In the genomic region with DNA sequence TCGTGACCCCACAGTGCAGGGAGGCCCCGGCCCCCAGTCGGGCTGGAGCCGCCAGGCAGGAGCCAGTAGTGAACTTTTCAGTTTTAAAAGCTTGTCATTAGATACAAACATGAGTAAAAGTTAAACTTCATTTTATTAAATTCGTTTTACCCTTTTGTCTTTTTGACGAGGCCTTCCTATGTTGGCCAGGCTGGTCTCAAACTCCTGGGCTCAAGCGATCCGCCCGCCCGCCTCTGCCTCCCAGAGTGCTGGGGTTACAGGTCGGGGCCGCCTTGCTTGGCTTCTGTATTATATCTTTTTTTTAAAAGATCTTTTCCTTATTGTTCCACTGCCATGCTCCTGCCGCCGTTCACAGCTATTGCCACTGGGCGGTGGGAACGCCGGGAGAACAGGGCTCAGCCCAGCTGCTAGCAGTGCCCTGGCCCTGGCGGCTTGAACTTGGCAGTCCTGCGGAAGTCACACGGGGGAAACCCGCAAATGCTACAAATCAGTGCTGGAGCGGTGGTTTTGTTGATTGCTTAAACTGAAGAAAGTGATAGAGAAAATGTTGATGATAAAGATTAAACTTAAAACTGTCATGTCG, we compare ENCODE assay signal across 8 cellular contexts. TPM values are rescaled to one million over a fixed set of nuclear protein-coding genes. Genes with fewer than 3 reads are reported as not detected.
A peak's percentile ranks its signal among the peaks of the same experiment; 100 is the strongest.
DNase-seq lines count a peak whose midpoint lies in the region; ATAC-seq, FAIRE-seq and TF ChIP-seq lines count a peak whose summit lies in the region.

No MANE protein-coding gene starts in this region.

- peaks cover 10% of the 10 kb centered on the region for H3K27me3 Mint-ChIP-seq in activated CD4-positive, alpha-beta T cell treated with anti-CD3 and anti-CD28 coated beads, Interleukin-2, amount 10 ng/mL, durations not matched to agents 24 days and 14 days

- TF ChIP-seq EP300 in HepG2 (IDR thresholded peaks at IDR 0.05; ENCODE audit: low read depth in 2 of 2, low read length in 2 of 2) (no peak), HepG2 (CRISPR knock-in tag; IDR thresholded peaks at IDR 0.05; ENCODE audit: borderline replicate concordance) (no peak)

- H3K27ac ChIP-seq in HepG2 (ENCODE audit: extremely low read length, insufficient read depth, low read length) = peak overlapping the region; percentile 98

- peaks cover 22% of the 10 kb centered on the region for H3K36me3 Mint-ChIP-seq in activated CD4-positive, alpha-beta T cell treated with anti-CD3 and anti-CD28 coated beads, Interleukin-2, amount 10 ng/mL, durations not matched to agents 24 days and 14 days (ENCODE audit: low read depth)

- H3K79me2 ChIP-seq in HepG2 (ENCODE audit: insufficient read depth, low read length) = peaks cover 35% of the 10 kb centered on the region

- no peak for TF ChIP-seq POLR2A in HepG2 (IDR thresholded peaks at IDR 0.05; ENCODE audit: insufficient read depth in 1 of 2, low read depth in 2 of 2, low read length in 2 of 2)

- H3K27ac Mint-ChIP-seq in activated CD4-positive, alpha-beta T cell treated with anti-CD3 and anti-CD28 coated beads, Interleukin-2, amount 10 ng/mL, durations not matched to agents 24 days and 14 days = peak overlapping the region; percentile 79

- no peaks in the 10 kb centered on the region; a peak in 1 of 5 replicates for H3K27me3 ChIP-seq in HepG2 (ENCODE audit: control insufficient read depth in 1 of 2, insufficient read depth in 2 of 2, low read length in 2 of 2)

- no peaks in the 10 kb centered on the region for H3K9me3 Mint-ChIP-seq in activated CD4-positive, alpha-beta T cell treated with anti-CD3 and anti-CD28 coated beads, Interleukin-2, amount 10 ng/mL, durations not matched to agents 24 days and 14 days

- 2% methylated on average over 22 of the region's 23 CpGs for WGBS in HepG2 (ENCODE audit: low lambda C conversion rate)

- TF ChIP-seq RAD21 in HepG2 (CRISPR knock-in tag; IDR thresholded peaks at IDR 0.05) = peak; percentile 5; the same call in 1 of the 2 replicates

- peak overlapping the region; percentile 99 for H3K9ac ChIP-seq in HepG2 (ENCODE audit: insufficient read depth, low read depth, low read length)

- H3K9me3 ChIP-seq in HepG2 (ENCODE audit: low read length) = no peaks in the 10 kb centered on the region

- DNase-seq in CMK (ENCODE audit: low read depth) (peak; percentile 11), H4 (ENCODE audit: low spot score) (peak; percentile 43), NCI-H2196 (lab: John Stamatoyannopoulos, UW; ENCODE audit: unreplicated experiment) (peak; percentile 63), dermis blood vessel endothelial cell (peak; percentile 84), HepG2 (ENCODE audit: low spot score) (peak; percentile 76), OCI-M2 (lab: John Stamatoyannopoulos, UW; ENCODE audit: unreplicated experiment) (no peak)
- peak; percentile 86 for DNase-seq in activated CD4-positive, alpha-beta T cell treated with anti-CD3 and anti-CD28 coated beads, Interleukin-2, amount 10 ng/mL, durations not matched to agents 24 days and 14 days
- DNase-seq in stimulated activated CD4-positive, alpha-beta T cell treated with anti-CD3 and anti-CD28 coated beads, TNF-alpha, amount 100 ng/mL, for 1 hour (ENCODE audit: low read depth in 3 of 3, low spot score in 1 of 3) = peak in 2 of 3 donors; percentile 11 to 18

- peaks cover 26% of the 10 kb centered on the region for H3K4me1 Mint-ChIP-seq in activated CD4-positive, alpha-beta T cell treated with anti-CD3 and anti-CD28 coated beads, Interleukin-2, amount 10 ng/mL, durations not matched to agents 24 days and 14 days

- peaks cover 26% of the 10 kb centered on the region for H3K4me1 ChIP-seq in HepG2 (ENCODE audit: insufficient read depth, low read length)

- intact Hi-C loops in activated CD4-positive, alpha-beta T cell treated with anti-CD3 and anti-CD28 coated beads, Interleukin-2, amount 10 ng/mL, durations not matched to agents 24 days and 14 days (cut with micrococcal nuclease) = loop anchor here (1.0 to 10.0 kb wide), 7 partner anchors 32 to 527 kb away; a partner anchor contains a TSS
- intact Hi-C loops in HepG2 (cut with micrococcal nuclease; ENCODE audit: unreplicated experiment) = loop anchor here (1.0 to 5.0 kb wide), 2 partner anchors 177 to 438 kb away; no protein-coding TSS in a partner anchor

- TSS peak; percentile 80 for BruUV-seq in HepG2 (replicated peaks; lab: Mats Ljungman, UMichigan)

- H3K36me3 ChIP-seq in HepG2 (replicated peaks in 1 of 2; ENCODE audit: control insufficient read depth in 1 of 2, insufficient read depth in 2 of 2, low read length in 2 of 2) = peaks cover 1 to 10% of the 10 kb centered on the region in 2 experiments; a peak in 2 of 5 replicates

- H3K4me2 ChIP-seq in HepG2 (ENCODE audit: low read depth, low read length) = peak overlapping the region; percentile 79

- ATAC-seq in HepG2 = peak; percentile 88

- no peak for FAIRE-seq in HepG2 (lab: Jason Lieb, UNC)

- no peak overlapping the region for H2AFZ ChIP-seq in HepG2 (ENCODE audit: low read length)

- H3K4me3 ChIP-seq in HepG2 (replicated peaks in 1 of 3; ENCODE audit: insufficient read depth in 1 of 3, low read depth in 2 of 3, low read length in 3 of 3) = peak overlapping the region; percentile 80 to 100 (median 99)

- CTCF ChIA-PET in HepG2 (lab: Yijun Ruan, JAX; ENCODE audit: low intra/inter-chr PET ratio, low total read pairs) = interaction anchor here (0.7 to 1.4 kb wide), 3 partner anchors 62 to 945 kb away, joined by 3 to 4 read pairs (median 3); no protein-coding TSS in a partner anchor

- TF ChIP-seq CTCF in HepG2 (CRISPR knock-in tag; IDR thresholded peaks at IDR 0.05) = 0 out of 2 replicates have a peak, but pooled peaks have one; percentile 14

- H3K4me3 Mint-ChIP-seq in activated CD4-positive, alpha-beta T cell treated with anti-CD3 and anti-CD28 coated beads, Interleukin-2, amount 10 ng/mL, durations not matched to agents 24 days and 14 days = peak overlapping the region; percentile 91

- POLR2A ChIA-PET in HepG2 (lab: Yijun Ruan, JAX) = interaction anchor here (1.0 to 1.3 kb wide), 4 partner anchors 9 to 233 kb away, joined by 3 to 5 read pairs (median 4); a partner anchor contains a TSS

- in situ Hi-C loops in HepG2 (cut with HindIII; ENCODE audit: extremely low pct_ligation_motif_present, low pct_unique_long_range_greater_than_20kb) = loop anchor here (25.0 kb wide), 1 partner anchor 178 kb away; no protein-coding TSS in a partner anchor

- peaks cover 13% of the 10 kb centered on the region for H4K20me1 ChIP-seq in HepG2 (ENCODE audit: insufficient read depth, low read length)

RNA-seq across cellular contexts. Expression of a gene that starts 1.0 kb away (rescaled TPM):
- 17.9 and 22.0 TPM in 2 replicates for total RNA-seq in H4 (2014; rRNA removed; shearing (Covaris generic))
- total RNA-seq in activated CD4-positive, alpha-beta T cell treated with anti-CD3 and anti-CD28 coated beads, Interleukin-2, amount 10 ng/mL, durations not matched to agents 24 days and 14 days = 51.1 and 57.4 TPM in 2 replicates
- 13.8 and 17.0 TPM in 2 replicates for total RNA-seq in dermis blood vessel endothelial cell
- 11.4 and 18.5 TPM in 2 replicates for total RNA-seq in HepG2 (2016; rRNA removed; fragmentation: Illumina TruSeq; extraction: Trizol)
- 11.0 and 11.5 TPM in 2 replicates for total RNA-seq in HepG2 (2016; cell fraction: cytosol; rRNA removed; fragmentation: Illumina TruSeq; extraction: Trizol; ENCODE audit: low read depth)
- total RNA-seq in HepG2 (2016; cell fraction: insoluble cytoplasmic fraction; rRNA removed; fragmentation: Illumina TruSeq; extraction: Trizol) = 10.3 and 19.4 TPM in 2 replicates
- total RNA-seq in HepG2 (2016; cell fraction: membrane; rRNA removed; fragmentation: Illumina TruSeq; extraction: Trizol) = 15.4 and 15.7 TPM in 2 replicates
- total RNA-seq in HepG2 (2016; cell fraction: nucleus; rRNA removed; fragmentation: Illumina TruSeq; extraction: Trizol) = 15.3 and 18.5 TPM in 2 replicates
- 13.3 and 14.6 TPM in 2 replicates for polyA plus RNA-seq in HepG2 (2011; rRNA removed)
- 6.5 and 13.6 TPM in 2 replicates for polyA plus RNA-seq in HepG2 (2011; cell fraction: cytosol; rRNA removed)
- polyA plus RNA-seq in HepG2 (2011; cell fraction: nucleus; rRNA removed) = 45.3 and 58.0 TPM in 2 replicates
- 16.5 and 18.9 TPM in 2 replicates for polyA plus RNA-seq in HepG2 (2012)
- 6.0 and 6.9 TPM in 2 replicates for polyA plus RNA-seq in HepG2 (2016; cell fraction: cytosol; fragmentation: Illumina TruSeq; extraction: Trizol; ENCODE audit: low read depth)
- polyA plus RNA-seq in HepG2 (2016; cell fraction: insoluble cytoplasmic fraction; fragmentation: Illumina TruSeq; extraction: Trizol; ENCODE audit: low read depth) = 18.4 and 25.2 TPM in 2 replicates
- 9.2 and 10.2 TPM in 2 replicates for polyA plus RNA-seq in HepG2 (2016; cell fraction: membrane; fragmentation: Illumina TruSeq; extraction: Trizol; ENCODE audit: low read depth)
- 43.4 and 47.9 TPM in 2 replicates for polyA plus RNA-seq in HepG2 (2016; cell fraction: nucleus; fragmentation: Illumina TruSeq; extraction: Trizol; ENCODE audit: insufficient read depth, low read depth)
- polyA minus RNA-seq in HepG2 (2011; rRNA and poly(A)+ RNA removed; ENCODE audit: low replicate concordance) = 8.8 and 40.6 TPM in 2 replicates
- 11.3 and 19.9 TPM in 2 replicates for polyA minus RNA-seq in HepG2 (2011; cell fraction: cytosol; rRNA and poly(A)+ RNA removed)
- polyA minus RNA-seq in HepG2 (2011; cell fraction: nucleus; rRNA and poly(A)+ RNA removed) = 29.0 and 37.0 TPM in 2 replicates

RNA-seq across cellular contexts. Expression of a gene that starts 49.4 kb away (rescaled TPM):
- total RNA-seq in H4 (2014; rRNA removed; shearing (Covaris generic)) = 0.45 and 0.58 TPM in 2 replicates
- 7.3 and 7.7 TPM in 2 replicates for total RNA-seq in activated CD4-positive, alpha-beta T cell treated with anti-CD3 and anti-CD28 coated beads, Interleukin-2, amount 10 ng/mL, durations not matched to agents 24 days and 14 days
- total RNA-seq in dermis blood vessel endothelial cell (under 0.01 TPM in 2 replicates), HepG2 (2016; rRNA removed; fragmentation: Illumina TruSeq; extraction: Trizol) (1.6 and 3.3 TPM in 2 replicates)
- total RNA-seq in HepG2 (2016; cell fraction: cytosol; rRNA removed; fragmentation: Illumina TruSeq; extraction: Trizol; ENCODE audit: low read depth) = 0.40 and 0.53 TPM in 2 replicates
- 1.7 and 3.2 TPM in 2 replicates for total RNA-seq in HepG2 (2016; cell fraction: insoluble cytoplasmic fraction; rRNA removed; fragmentation: Illumina TruSeq; extraction: Trizol)
- total RNA-seq in HepG2 (2016; cell fraction: membrane; rRNA removed; fragmentation: Illumina TruSeq; extraction: Trizol) = 1.5 and 1.7 TPM in 2 replicates
- 2.9 and 3.4 TPM in 2 replicates for total RNA-seq in HepG2 (2016; cell fraction: nucleus; rRNA removed; fragmentation: Illumina TruSeq; extraction: Trizol)
- polyA plus RNA-seq in HepG2 (2011; rRNA removed) = 2.2 and 3.4 TPM in 2 replicates
- 4.1 and 4.4 TPM in 2 replicates for polyA plus RNA-seq in HepG2 (2011; cell fraction: cytosol; rRNA removed)
- 11.8 TPM in 2 replicates for polyA plus RNA-seq in HepG2 (2011; cell fraction: nucleus; rRNA removed)
- 1.1 and 3.9 TPM in 2 replicates for polyA plus RNA-seq in HepG2 (2012)
- 0.63 and 0.64 TPM in 2 replicates for polyA plus RNA-seq in HepG2 (2016; cell fraction: cytosol; fragmentation: Illumina TruSeq; extraction: Trizol; ENCODE audit: low read depth)
- polyA plus RNA-seq in HepG2 (2016; cell fraction: insoluble cytoplasmic fraction; fragmentation: Illumina TruSeq; extraction: Trizol; ENCODE audit: low read depth) = 3.1 and 3.9 TPM in 2 replicates
- 1.5 and 1.8 TPM in 2 replicates for polyA plus RNA-seq in HepG2 (2016; cell fraction: membrane; fragmentation: Illumina TruSeq; extraction: Trizol; ENCODE audit: low read depth)
- 8.3 and 8.8 TPM in 2 replicates for polyA plus RNA-seq in HepG2 (2016; cell fraction: nucleus; fragmentation: Illumina TruSeq; extraction: Trizol; ENCODE audit: insufficient read depth, low read depth)
- 10.6 and 14.5 TPM in 2 replicates for polyA minus RNA-seq in HepG2 (2011; rRNA and poly(A)+ RNA removed; ENCODE audit: low replicate concordance)
- 3.8 and 4.2 TPM in 2 replicates for polyA minus RNA-seq in HepG2 (2011; cell fraction: cytosol; rRNA and poly(A)+ RNA removed)
- 2.4 and 2.9 TPM in 2 replicates for polyA minus RNA-seq in HepG2 (2011; cell fraction: nucleus; rRNA and poly(A)+ RNA removed)
